1 cellular context compared by ENCODE assay signal in the genomic region with DNA sequence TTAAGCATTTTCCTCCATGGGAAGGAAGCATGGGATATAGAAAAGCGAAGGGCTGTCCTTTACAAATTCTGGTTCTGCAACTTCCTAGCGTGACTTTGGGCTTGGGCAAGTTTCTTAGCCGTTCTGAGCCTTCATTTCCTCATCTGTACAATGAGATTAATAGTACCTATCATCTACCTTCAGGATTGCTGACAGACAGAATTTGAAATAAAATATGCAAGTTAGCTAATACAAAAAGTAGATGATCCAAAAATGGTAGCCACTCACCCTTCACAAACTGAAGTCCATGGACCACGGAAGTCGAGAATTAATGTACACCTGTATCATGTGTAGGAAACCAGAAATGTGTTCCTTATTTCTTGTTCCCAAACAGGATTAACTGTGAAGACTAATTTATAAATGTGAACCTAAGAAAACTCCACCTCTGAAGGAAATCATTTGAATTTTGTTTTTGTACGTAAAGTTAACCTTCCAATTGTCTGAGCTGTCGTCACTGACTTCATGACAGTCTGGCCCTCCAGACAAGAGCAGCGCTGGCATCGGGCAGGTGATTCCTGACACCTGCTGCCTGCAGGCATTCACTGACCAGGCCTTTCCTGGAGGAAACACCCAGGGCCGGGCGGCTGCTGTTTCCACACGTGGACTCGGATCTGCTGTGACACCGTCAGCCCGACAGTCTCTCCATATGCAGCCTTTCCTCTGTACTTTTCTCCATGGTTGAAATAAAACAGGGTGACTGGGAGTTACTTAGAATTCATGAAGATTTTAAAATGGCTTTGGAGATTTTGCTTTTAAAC.
TF ChIP-seq lines count a peak whose summit lies in the region.

No MANE protein-coding gene starts in this region.

TF ChIP-seq in IMR-90, 13 proteins besides CTCF, POLR2A, EP300 and RAD21 (continued from another document):
- TF ChIP-seq, protein P1, sequence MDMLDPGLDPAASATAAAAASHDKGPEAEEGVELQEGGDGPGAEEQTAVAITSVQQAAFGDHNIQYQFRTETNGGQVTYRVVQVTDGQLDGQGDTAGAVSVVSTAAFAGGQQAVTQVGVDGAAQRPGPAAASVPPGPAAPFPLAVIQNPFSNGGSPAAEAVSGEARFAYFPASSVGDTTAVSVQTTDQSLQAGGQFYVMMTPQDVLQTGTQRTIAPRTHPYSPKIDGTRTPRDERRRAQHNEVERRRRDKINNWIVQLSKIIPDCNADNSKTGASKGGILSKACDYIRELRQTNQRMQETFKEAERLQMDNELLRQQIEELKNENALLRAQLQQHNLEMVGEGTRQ (IDR thresholded peaks at IDR 0.05; ENCODE audit: low read depth, low read length) = no peak
